In genomic region chr4:80321776-80322175, GRCh38 we compare ENCODE assay signal across 1 cellular context.
TF ChIP-seq lines count a peak whose summit lies in the region.

No MANE protein-coding gene starts in this region.

TF ChIP-seq in K562, 482 proteins besides CTCF, POLR2A, EP300 and RAD21 (continued from another document):
- TF ChIP-seq MGA (IDR thresholded peaks at IDR 0.05): no peak
- TF ChIP-seq ZNF384 (IDR thresholded peaks at IDR 0.05; ENCODE audit: low read depth, low read length): no peak
- TF ChIP-seq REST (CRISPR knock-in tag; IDR thresholded peaks at IDR 0.05; ENCODE audit: low read depth): no peak
- TF ChIP-seq ZNF398 (CRISPR knock-in tag; IDR thresholded peaks at IDR 0.05): no peak
TF ChIP-seq in K562: peak in this region for 0.
